8 cellular contexts compared by ENCODE assay signal in the genomic region with DNA sequence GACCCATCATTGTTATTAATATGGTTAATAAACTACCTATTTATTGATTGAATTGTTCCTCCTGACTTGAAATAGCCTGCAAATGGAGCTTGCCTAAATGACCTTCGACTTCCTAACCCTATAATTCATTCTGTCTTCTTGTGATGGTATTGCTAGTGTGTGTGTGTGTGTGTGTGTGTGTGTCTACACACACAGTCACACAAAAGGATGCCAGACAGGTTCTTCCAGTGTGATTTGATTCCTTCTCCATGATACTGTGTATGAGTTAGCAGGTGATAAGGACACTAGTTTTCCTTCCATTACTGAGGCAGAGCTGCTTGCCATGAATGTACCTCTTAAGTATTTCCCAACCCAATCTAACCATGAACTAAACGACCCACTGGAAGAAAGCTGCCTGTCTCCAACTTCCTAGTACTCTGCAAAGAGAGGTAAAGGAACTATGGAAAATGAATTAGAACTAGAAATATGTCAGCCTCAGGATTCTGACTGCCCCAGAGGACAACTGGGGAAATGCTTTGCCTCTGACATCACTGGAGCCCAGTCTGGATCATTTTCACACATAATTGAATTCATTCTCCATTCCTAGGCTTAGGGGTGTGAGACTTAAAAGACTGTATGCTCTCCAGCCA. TPM values are rescaled to one million over a fixed set of nuclear protein-coding genes. Genes with fewer than 3 reads are reported as not detected.
A peak's percentile ranks its signal among the peaks of the same experiment; 100 is the strongest.
DNase-seq lines count a peak whose midpoint lies in the region; FAIRE-seq and TF ChIP-seq lines count a peak whose summit lies in the region.
"Had no signal": no experiment of that assay in that cellular context is flagged by ENCODE, and none has a peak within 500 bp of the region (broad histone marks: within the 10 kb centered on the region; RNA-seq: fewer than 3 reads in every experiment).

No MANE protein-coding gene starts in this region.

- H3K27me3 ChIP-seq in WERI-Rb-1 (ENCODE audit: insufficient read depth, low read depth, severe bottlenecking) (no peaks in the 10 kb centered on the region), small intestine (ENCODE audit: control insufficient read depth in 2 of 2, insufficient read depth in 2 of 2, low read length in 2 of 2) (no peaks in the 10 kb centered on the region)

- no peak for FAIRE-seq in small intestine (lab: Jason Lieb, UNC)

- peaks cover 2 to 3% of the 10 kb centered on the region in 2 donors for H3K4me1 ChIP-seq in small intestine (ENCODE audit: control insufficient read depth in 2 of 2, insufficient read depth in 1 of 2, low read depth in 1 of 2, low read length in 1 of 2)

- H3K4me3 ChIP-seq in HFF-Myc (replicated peaks; ENCODE audit: low read depth, low read length), result peak overlapping the region; percentile 14; the same call in 1 of the 2 replicates
- H3K4me3 ChIP-seq in WERI-Rb-1 (ENCODE audit: low read depth, low read length), result no peak overlapping the region
- no peak overlapping the region for H3K4me3 ChIP-seq in small intestine (ENCODE audit: low read depth in 1 of 2, low read length in 2 of 2)

- H3K27ac ChIP-seq in WERI-Rb-1 (no peak overlapping the region), small intestine (ENCODE audit: low read depth in 1 of 2, low read length in 1 of 2) (peak overlapping the region; percentile 56 to 58)

- H3K9me3 ChIP-seq in WERI-Rb-1 (ENCODE audit: severe bottlenecking), result no peaks in the 10 kb centered on the region
- H3K9me3 ChIP-seq in small intestine (ENCODE audit: control insufficient read depth, low read depth), result no peaks in the 10 kb centered on the region

- WGBS in small intestine, 3 donors, result 6 to 40% (median 25%) methylated on average over 2 of the region's 2 CpGs

- DNase-seq in HFF-Myc (ENCODE audit: extremely low read depth, low read depth) (no peak), WERI-Rb-1 (no peak), foreskin melanocyte (peak; percentile 64), small intestine (peak; percentile 94), T-helper 1 cell (no peak), HuH-7 (ENCODE audit: low spot score) (no peak), NCI-H1092 treated with DMSO at 0.1 percent for 48 hours (lab: John Stamatoyannopoulos, UW) (no peak)
- DNase-seq: Karpas-422 had no signal

- peak; percentile 14 for TF ChIP-seq CTCF in HFF-Myc (IDR thresholded peaks at IDR 0.05; ENCODE audit: low read depth, low read length, missing control alignments)
- 0 out of 2 replicates have a peak, but pooled peaks have one; percentile 19 for TF ChIP-seq CTCF in WERI-Rb-1 (IDR thresholded peaks at IDR 0.05; ENCODE audit: low read depth, low read length)

- H3K36me3 ChIP-seq in WERI-Rb-1 (peaks cover 42% of the 10 kb centered on the region), small intestine (ENCODE audit: control insufficient read depth in 2 of 2, insufficient read depth in 2 of 2, low read length in 2 of 2) (peaks cover 3 to 10% of the 10 kb centered on the region in 2 donors)

RNA-seq across cellular contexts. Expression of gene CDC6, which starts 3.5 kb away (rescaled TPM):
- polyA plus RNA-seq in small intestine, result 10 to 100 TPM in 1 of 3 donors, 1 to 10 TPM in 2; 2.5 to 10.7 (median 3.8) TPM

RNA-seq across cellular contexts. Expression of gene RARA, which starts 24.8 kb away (rescaled TPM):
- 10 to 100 TPM; 28.8 to 40.7 (median 39.2) TPM for polyA plus RNA-seq in small intestine

Comparison
In these comparisons a context has a peak if more than half of its experiments do, and no peak if none do; other contexts are left out.
1. DNase-seq: peak in foreskin melanocyte (single experiment) and small intestine (single experiment); none in HFF-Myc (single experiment), WERI-Rb-1 (single experiment), T-helper 1 cell (0 of 5), HuH-7 (single experiment) and NCI-H1092 treated with DMSO at 0.1 percent for 48 hours (single experiment).